22 cellular contexts compared by ENCODE assay signal in the genomic region with DNA sequence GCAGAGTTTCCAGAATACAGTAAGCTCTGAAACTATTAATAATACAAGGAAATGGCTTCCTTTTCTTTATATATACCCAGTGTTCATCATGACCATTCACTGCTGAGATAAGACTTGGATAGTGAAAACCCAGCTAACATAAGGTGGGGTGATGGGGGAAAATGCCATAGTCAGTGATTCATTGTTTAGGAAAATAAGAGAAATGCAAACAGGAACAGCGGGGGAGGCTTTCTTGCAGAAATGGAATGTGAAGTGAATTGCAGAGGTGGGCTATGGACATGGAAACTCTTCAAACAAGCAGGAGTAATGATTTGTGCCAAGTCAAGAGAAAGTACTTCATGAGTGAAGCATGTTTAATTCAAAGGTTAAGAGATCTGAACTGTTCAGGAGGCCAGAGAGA.
DNase-seq lines count a peak whose midpoint lies in the region; ATAC-seq and TF ChIP-seq lines count a peak whose summit lies in the region.
"Had no signal": no experiment of that assay in that cellular context is flagged by ENCODE, and none has a peak within 500 bp of the region (broad histone marks: within the 10 kb centered on the region; RNA-seq: fewer than 3 reads in every experiment).

No MANE protein-coding gene starts in this region.

- H3K27me3 ChIP-seq in GM23338 (ENCODE audit: insufficient read depth) (no peaks in the 10 kb centered on the region), hepatocyte (no peaks in the 10 kb centered on the region), ascending aorta (no peaks in the 10 kb centered on the region), Caco-2 (replicated peaks; ENCODE audit: control insufficient read depth, insufficient read depth, low read length) (no peaks in the 10 kb centered on the region)
- H3K27me3 ChIP-seq: right atrium auricular region, suprapubic skin had no signal

- H3K4me2 ChIP-seq in GM23338 = no peak overlapping the region
- H3K4me2 ChIP-seq in hepatocyte = peak overlapping the region; percentile 5
- H3K4me2 ChIP-seq: SK-N-SH had no signal

- H3K9me2 ChIP-seq in GM23338 (ENCODE audit: insufficient read depth) = no peaks in the 10 kb centered on the region
- H3K9me2 ChIP-seq in hepatocyte (replicated peaks; ENCODE audit: insufficient read depth) = no peaks in the 10 kb centered on the region
- H3K9me2 ChIP-seq: SK-N-SH had no signal

- H3K4me1 Mint-ChIP-seq in GM23338 (peaks cover 21% of the 10 kb centered on the region), nephron (peaks cover 55% of the 10 kb centered on the region), Caco-2 (ENCODE audit: low read depth, unreplicated experiment) (peaks cover 14% of the 10 kb centered on the region)
- H3K4me1 Mint-ChIP-seq: activated naive CD8-positive, alpha-beta T cell treated with anti-CD3 and anti-CD28 coated beads, Interleukin-2, amount 10 ng/mL, durations not matched to agents 7 days and 5 days had no signal

- TF ChIP-seq CTCF in GM23338 (conservative IDR thresholded peaks at IDR 0.05; ENCODE audit: low read depth in 2 of 2) = no peak
- no peak for TF ChIP-seq CTCF in hepatocyte (IDR thresholded peaks at IDR 0.05; ENCODE audit: poor library complexity)
- TF ChIP-seq CTCF in nephron (IDR thresholded peaks at IDR 0.05; ENCODE audit: unreplicated experiment in 3 of 3) = no peak
- no peak for TF ChIP-seq CTCF in ascending aorta (IDR thresholded peaks at IDR 0.05)
- TF ChIP-seq CTCF in Caco-2 (IDR thresholded peaks at IDR 0.05; ENCODE audit: insufficient read depth in 1 of 2, low read depth in 1 of 2, low read length in 1 of 2, severe bottlenecking in 1 of 2, unreplicated experiment in 1 of 2) = no peak

- H3K27ac Mint-ChIP-seq in GM23338 (peak overlapping the region; percentile 11; the same call in 1 of the 2 replicates), nephron (peak overlapping the region; percentile 49 to 95 (median 50)), Caco-2 (ENCODE audit: unreplicated experiment) (no peak overlapping the region)
- H3K27ac Mint-ChIP-seq: activated naive CD8-positive, alpha-beta T cell treated with anti-CD3 and anti-CD28 coated beads, Interleukin-2, amount 10 ng/mL, durations not matched to agents 7 days and 5 days; CD8-positive, alpha-beta T cell; dendritic cell treated with granulocyte-macrophage colony-stimulating factor and Interleukin-4, amounts not matched to agents 40 ng/mL and 50 ng/mL, for 4 days had no signal

- peaks cover 5% of the 10 kb centered on the region; the same call in 1 of the 2 replicates for H3K36me3 ChIP-seq in GM23338 (ENCODE audit: insufficient read depth)
- H3K36me3 ChIP-seq in hepatocyte (replicated peaks; ENCODE audit: insufficient read depth, low read depth) = no peaks in the 10 kb centered on the region
- H3K36me3 ChIP-seq in ascending aorta = no peaks in the 10 kb centered on the region
- no peaks in the 10 kb centered on the region for H3K36me3 ChIP-seq in Caco-2 (ENCODE audit: control insufficient read depth, insufficient read depth, low read length)
- H3K36me3 ChIP-seq: right atrium auricular region, suprapubic skin had no signal

- H3K79me2 ChIP-seq in GM23338 (replicated peaks; ENCODE audit: insufficient read depth) (no peaks in the 10 kb centered on the region), hepatocyte (no peaks in the 10 kb centered on the region)

- peak; percentile 51 for ATAC-seq in GM23338
- no peak for ATAC-seq in GM21619 (IDR thresholded peaks at IDR 0.05; ENCODE audit: unreplicated experiment)
- ATAC-seq: CD8-positive, alpha-beta T cell had no signal

- H3K9me3 Mint-ChIP-seq in GM23338 (peaks cover 2% of the 10 kb centered on the region; the same call in 1 of the 3 replicates), nephron (no peaks in the 10 kb centered on the region), Caco-2 (ENCODE audit: unreplicated experiment) (peaks cover 10% of the 10 kb centered on the region)
- H3K9me3 Mint-ChIP-seq: activated naive CD8-positive, alpha-beta T cell treated with anti-CD3 and anti-CD28 coated beads, Interleukin-2, amount 10 ng/mL, durations not matched to agents 7 days and 5 days; dendritic cell treated with granulocyte-macrophage colony-stimulating factor and Interleukin-4, amounts not matched to agents 40 ng/mL and 50 ng/mL, for 4 days had no signal

- DNase-seq in GM23338 (ENCODE audit: low spot score) = no peak
- DNase-seq in NCI-H69 (lab: John Stamatoyannopoulos, UW) = peak; percentile 34
- DNase-seq in hepatocyte (ENCODE audit: low spot score) = peak; percentile 21
- no peak for DNase-seq in NCI-H2029 treated with DMSO at 0.1 percent for 48 hours (lab: John Stamatoyannopoulos, UW)
- DNase-seq in ascending aorta (ENCODE audit: low spot score in 2 of 2) = no peak
- no peak for DNase-seq in Caco-2
- DNase-seq: activated CD4-positive, CD25-positive, alpha-beta regulatory T cell treated with anti-CD3 and anti-CD28 coated beads, Interleukin-2, amount 50 U/mL, for 72 hours; activated naive CD8-positive, alpha-beta T cell treated with anti-CD3 and anti-CD28 coated beads, Interleukin-2, amount 10 ng/mL, durations not matched to agents 7 days and 5 days; CD8-positive, alpha-beta T cell; DMS79; hippocampal formation; left ventricle myocardium superior; NCI-H1417 treated with DMSO at 0.1 percent for 48 hours; NCI-H2171 treated with DMSO at 0.1 percent for 48 hours; occipital lobe; SK-N-SH; T-helper 9 cell had no signal

- CTCF ChIA-PET in Caco-2 (lab: Charles Lee) = no interaction called here

- H2AFZ ChIP-seq in GM23338 = no peak overlapping the region
- no peak overlapping the region for H2AFZ ChIP-seq in hepatocyte

- H3K4me3 Mint-ChIP-seq in GM23338 = no peak overlapping the region
- no peak overlapping the region for H3K4me3 Mint-ChIP-seq in nephron
- H3K4me3 Mint-ChIP-seq in Caco-2 (ENCODE audit: unreplicated experiment) = no peak overlapping the region
- H3K4me3 Mint-ChIP-seq: activated naive CD8-positive, alpha-beta T cell treated with anti-CD3 and anti-CD28 coated beads, Interleukin-2, amount 10 ng/mL, durations not matched to agents 7 days and 5 days; CD8-positive, alpha-beta T cell; dendritic cell treated with granulocyte-macrophage colony-stimulating factor and Interleukin-4, amounts not matched to agents 40 ng/mL and 50 ng/mL, for 4 days had no signal

- H3K36me3 Mint-ChIP-seq in GM23338 (ENCODE audit: low read depth) (no peaks in the 10 kb centered on the region; the same call in 2 of the 3 replicates), nephron (ENCODE audit: low read depth) (no peaks in the 10 kb centered on the region), Caco-2 (ENCODE audit: insufficient read depth, unreplicated experiment) (no peaks in the 10 kb centered on the region)
- H3K36me3 Mint-ChIP-seq: activated naive CD8-positive, alpha-beta T cell treated with anti-CD3 and anti-CD28 coated beads, Interleukin-2, amount 10 ng/mL, durations not matched to agents 7 days and 5 days; CD8-positive, alpha-beta T cell had no signal

- no peaks in the 10 kb centered on the region for H3F3A ChIP-seq in GM23338 (replicated peaks; ENCODE audit: low read depth)

- peaks cover 7% of the 10 kb centered on the region; the same call in 1 of the 2 replicates for H3K4me1 ChIP-seq in GM23338 (ENCODE audit: insufficient read depth)
- peaks cover 10% of the 10 kb centered on the region for H3K4me1 ChIP-seq in hepatocyte (ENCODE audit: insufficient read depth)
- no peaks in the 10 kb centered on the region for H3K4me1 ChIP-seq in ascending aorta
- H3K4me1 ChIP-seq in Caco-2 = peaks cover 8% of the 10 kb centered on the region
- H3K4me1 ChIP-seq: right atrium auricular region, suprapubic skin had no signal

- no peaks in the 10 kb centered on the region for H4K20me1 ChIP-seq in GM23338 (replicated peaks; ENCODE audit: insufficient read depth)
- H4K20me1 ChIP-seq in hepatocyte (ENCODE audit: insufficient read depth, poor library complexity, severe bottlenecking) = no peaks in the 10 kb centered on the region

- peaks cover 2% of the 10 kb centered on the region for H3K27me3 Mint-ChIP-seq in GM23338 (ENCODE audit: insufficient read depth, low read depth, poor library complexity)
- peaks cover 5% of the 10 kb centered on the region for H3K27me3 Mint-ChIP-seq in nephron (ENCODE audit: low read depth)
- H3K27me3 Mint-ChIP-seq in Caco-2 (ENCODE audit: insufficient read depth, unreplicated experiment) = no peaks in the 10 kb centered on the region
- H3K27me3 Mint-ChIP-seq: activated naive CD8-positive, alpha-beta T cell treated with anti-CD3 and anti-CD28 coated beads, Interleukin-2, amount 10 ng/mL, durations not matched to agents 7 days and 5 days; dendritic cell treated with granulocyte-macrophage colony-stimulating factor and Interleukin-4, amounts not matched to agents 40 ng/mL and 50 ng/mL, for 4 days had no signal

- H3K9me3 ChIP-seq in hepatocyte (ENCODE audit: low read depth) (no peaks in the 10 kb centered on the region), ascending aorta (no peaks in the 10 kb centered on the region), Caco-2 (no peaks in the 10 kb centered on the region)
- H3K9me3 ChIP-seq: right atrium auricular region, SK-N-SH, suprapubic skin had no signal

- no TSS peak for BruUV-seq in Caco-2 (replicated peaks; lab: Mats Ljungman, UMichigan)

- POLR2A ChIA-PET in Caco-2 (lab: Charles Lee) = no interaction called here

- no peak overlapping the region for H3K4me3 ChIP-seq in GM23338
- no peak overlapping the region for H3K4me3 ChIP-seq in hepatocyte
- no peak overlapping the region for H3K4me3 ChIP-seq in ascending aorta
- H3K4me3 ChIP-seq in Caco-2 (ENCODE audit: low read depth, low read length) = no peak overlapping the region
- H3K4me3 ChIP-seq: right atrium auricular region, suprapubic skin had no signal

- H3K27ac ChIP-seq in GM23338 (ENCODE audit: low read depth) (no peak overlapping the region), hepatocyte (peak overlapping the region; percentile 14), ascending aorta (no peak overlapping the region)
- H3K27ac ChIP-seq: right atrium auricular region, suprapubic skin had no signal

- intact Hi-C loops in ascending aorta (cut with DNase I) = no loop called here
- intact Hi-C loops in Caco-2 (cut with micrococcal nuclease; ENCODE audit: unreplicated experiment) = no loop called here

- 39% methylated on average over 1 of the region's 1 CpG for WGBS in hepatocyte (ENCODE audit: low lambda C conversion rate, missing lambda C conversion rate)

Comparison
In these comparisons a context has a peak if more than half of its experiments do, and no peak if none do; other contexts are left out.
1. DNase-seq: peak in NCI-H69 (single experiment) and hepatocyte (single experiment); none in GM23338 (single experiment), NCI-H2029 treated with DMSO at 0.1 percent for 48 hours (single experiment), ascending aorta (0 of 2) and Caco-2 (0 of 2).